16 cellular contexts compared by ENCODE assay signal in genomic region chr4:54913751-54914526, GRCh38.
DNase-seq lines count a peak whose midpoint lies in the region; ATAC-seq, FAIRE-seq and TF ChIP-seq lines count a peak whose summit lies in the region.
"Had no signal": no experiment of that assay in that cellular context is flagged by ENCODE, and none has a peak within 500 bp of the region (broad histone marks: within the 10 kb centered on the region; RNA-seq: fewer than 3 reads in every experiment).

No MANE protein-coding gene starts in this region.

- H3K4me1 ChIP-seq in endothelial cell of umbilical vein (ENCODE audit: control insufficient read depth, extremely low read depth, insufficient read depth, low read length): no peaks in the 10 kb centered on the region

- no peaks in the 10 kb centered on the region for H3K36me3 ChIP-seq in endothelial cell of umbilical vein (ENCODE audit: control insufficient read depth in 2 of 2, extremely low read depth in 1 of 2, insufficient read depth in 2 of 2, low read length in 2 of 2)
- H3K36me3 ChIP-seq: esophagus squamous epithelium had no signal

- no peak for TF ChIP-seq POLR2A in endothelial cell of umbilical vein (IDR thresholded peaks at IDR 0.05; ENCODE audit: low read depth, low read length)

- H3K9me1 ChIP-seq in endothelial cell of umbilical vein (replicated peaks; ENCODE audit: control insufficient read depth, extremely low read depth, insufficient read depth, low read length): no peaks in the 10 kb centered on the region

- peak; percentile 78 for ATAC-seq in sciatic nerve
- no peak for ATAC-seq in HG02610 (IDR thresholded peaks at IDR 0.05; ENCODE audit: unreplicated experiment)
- ATAC-seq in activated CD4-positive, CD25-positive, alpha-beta regulatory T cell treated with anti-CD3 and anti-CD28 coated beads, Interleukin-2, amount 50 U/mL, for 24 hours: no peak
- ATAC-seq in left colon: no peak
- ATAC-seq: activated CD4-positive, alpha-beta T cell treated with anti-CD3 and anti-CD28 coated beads for 36 hours had no signal

- no peak overlapping the region for H3K4me3 ChIP-seq in endothelial cell of umbilical vein (replicated peaks in 1 of 3; ENCODE audit: insufficient read depth in 1 of 3, low read depth in 1 of 3, low read length in 3 of 3)
- H3K4me3 ChIP-seq: dorsolateral prefrontal cortex, esophagus squamous epithelium, smooth muscle cell had no signal

- peaks cover 34 to 47% of the 10 kb centered on the region in 2 experiments for H3K27me3 ChIP-seq in endothelial cell of umbilical vein (ENCODE audit: control insufficient read depth in 2 of 2, insufficient read depth in 2 of 2, low read length in 2 of 2)
- H3K27me3 ChIP-seq: dorsolateral prefrontal cortex, esophagus squamous epithelium had no signal

- no peaks in the 10 kb centered on the region for H3K9me3 ChIP-seq in endothelial cell of umbilical vein (replicated peaks; ENCODE audit: control insufficient read depth, insufficient read depth, low read length)
- H3K9me3 ChIP-seq: esophagus squamous epithelium had no signal

- BruUV-seq in endothelial cell of umbilical vein (replicated peaks; lab: Mats Ljungman, UMichigan): no TSS peak

- no peak overlapping the region for H3K4me2 ChIP-seq in endothelial cell of umbilical vein (ENCODE audit: insufficient read depth, low read length)
- H3K4me2 ChIP-seq: smooth muscle cell had no signal

- no peak for TF ChIP-seq CTCF in endothelial cell of umbilical vein (IDR thresholded peaks at IDR 0.05; ENCODE audit: extremely low read depth in 1 of 2, insufficient read depth in 1 of 2, low read depth in 1 of 2, low read length in 2 of 2)

- H3K79me2 ChIP-seq in endothelial cell of umbilical vein (ENCODE audit: control insufficient read depth, insufficient read depth, low read length): no peaks in the 10 kb centered on the region

- H2AFZ ChIP-seq in endothelial cell of umbilical vein (ENCODE audit: low read depth, low read length): no peak overlapping the region

- POLR2A ChIA-PET in endothelial cell of umbilical vein (lab: Charles Lee): interaction anchor here (1.0 kb wide), 1 partner anchor 28 kb away, joined by 6 read pairs; no protein-coding TSS in a partner anchor

- intact Hi-C loops in endothelial cell of umbilical vein (cut with micrococcal nuclease) (loop anchor here (1.0 kb wide), 2 partner anchors 16 to 28 kb away; no protein-coding TSS in a partner anchor), sciatic nerve (cut with DNase I) (no loop called here), left colon (cut with DNase I, micrococcal nuclease) (no loop called here)

- no peaks in the 10 kb centered on the region for H4K20me1 ChIP-seq in endothelial cell of umbilical vein (replicated peaks; ENCODE audit: control insufficient read depth, extremely low read depth, insufficient read depth, low read length)

- dilution Hi-C loops in endothelial cell of umbilical vein (cut with MboI; ENCODE audit: extremely low pct_ligation_motif_present, low sequenced_read_pairs): no loop called here

- no peak for FAIRE-seq in endothelial cell of umbilical vein (lab: Jason Lieb, UNC)
- FAIRE-seq: GM18507, islet of Langerhans had no signal

- no peak overlapping the region for H3K27ac ChIP-seq in endothelial cell of umbilical vein (ENCODE audit: insufficient read depth, low read depth, low read length)
- H3K27ac ChIP-seq: dorsolateral prefrontal cortex, esophagus squamous epithelium had no signal

- CTCF ChIA-PET in endothelial cell of umbilical vein (lab: Charles Lee): interaction anchor here (1.2 to 1.6 kb wide), 2 partner anchors 15 to 18 kb away, joined by 3 to 4 read pairs; no protein-coding TSS in a partner anchor

- peak; percentile 62 for DNase-seq in DMS53 treated with DMSO at 0.1 percent for 48 hours (lab: John Stamatoyannopoulos, UW; ENCODE audit: unreplicated experiment)
- peak; percentile 72 for DNase-seq in M059J (ENCODE audit: low read depth)
- DNase-seq in endothelial cell of umbilical vein (ENCODE audit: low read depth, low spot score): peak; percentile 62
- no peak for DNase-seq in sciatic nerve (ENCODE audit: low spot score)
- no peak for DNase-seq in left colon
- DNase-seq: activated CD4-positive, alpha-beta T cell treated with anti-CD3 and anti-CD28 coated beads for 36 hours; activated CD8-positive, alpha-beta memory T cell treated with anti-CD3 and anti-CD28 coated beads, Interleukin-2, amount 50 U/mL, for 4 hours; DMS153; dorsolateral prefrontal cortex; esophagus squamous epithelium; NCI-H1092 treated with DMSO at 0.1 percent for 48 hours had no signal

- H3K9ac ChIP-seq in endothelial cell of umbilical vein (replicated peaks; ENCODE audit: extremely low read depth, insufficient read depth, low read length): no peak overlapping the region

TF ChIP-seq in endothelial cell of umbilical vein, 7 proteins besides CTCF, POLR2A, EP300 and RAD21:
- no peak for TF ChIP-seq EZH2 (IDR thresholded peaks at IDR 0.05; ENCODE audit: borderline replicate concordance, low read depth, low read length, severe bottlenecking)
- no peak for TF ChIP-seq JUN (IDR thresholded peaks at IDR 0.05; ENCODE audit: borderline replicate concordance, insufficient read depth, insufficient read length, low read depth)
- TF ChIP-seq POLR2AphosphoS5 (IDR thresholded peaks at IDR 0.05; ENCODE audit: insufficient read depth, low read depth, low read length): no peak
- TF ChIP-seq FOS (IDR thresholded peaks at IDR 0.05; ENCODE audit: borderline replicate concordance, insufficient read depth, low read length): no peak
- TF ChIP-seq GATA2 (IDR thresholded peaks at IDR 0.05; ENCODE audit: insufficient read depth, insufficient read length, low read depth, low read length): no peak
- no peak for TF ChIP-seq MAX (IDR thresholded peaks at IDR 0.05; ENCODE audit: insufficient read depth, insufficient read length)
- TF ChIP-seq MYC (IDR thresholded peaks at IDR 0.05; ENCODE audit: low read depth, low read length): no peak

Comparison
In these comparisons a context has a peak if more than half of its experiments do, and no peak if none do; other contexts are left out.
1. DNase-seq: peak in DMS53 treated with DMSO at 0.1 percent for 48 hours (single experiment), M059J (single experiment) and endothelial cell of umbilical vein (single experiment); none in sciatic nerve (single experiment) and left colon (0 of 2).